13 cellular contexts compared by ENCODE assay signal in genomic region chr19:32363175-32363574, GRCh38. TPM values are rescaled to one million over a fixed set of nuclear protein-coding genes. Genes with fewer than 3 reads are reported as not detected.
DNase-seq lines count a peak whose midpoint lies in the region; ATAC-seq and TF ChIP-seq lines count a peak whose summit lies in the region.
"Had no signal": no experiment of that assay in that cellular context is flagged by ENCODE, and none has a peak within 500 bp of the region (broad histone marks: within the 10 kb centered on the region; RNA-seq: fewer than 3 reads in every experiment).

No MANE protein-coding gene starts in this region.

- no peak for ATAC-seq in activated T-helper 17 cell treated with anti-CD3 and anti-CD28 coated beads, Interleukin-2, amount 50 U/mL, for 72 hours (replicated peaks)
- ATAC-seq in gastroesophageal sphincter (peak; percentile 62), HG02763 (IDR thresholded peaks at IDR 0.05; ENCODE audit: unreplicated experiment) (no peak), GM21529 (IDR thresholded peaks at IDR 0.05; ENCODE audit: unreplicated experiment) (no peak)
- ATAC-seq in stimulated activated naive CD8-positive, alpha-beta T cell treated with anti-CD3 and anti-CD28 coated beads, Interleukin-15, Interleukin-2, amounts not matched to agents 100 U/mL and 50 U/mL, for 24 hours, result no peak
- no peak for ATAC-seq in activated CD4-positive, alpha-beta T cell treated with anti-CD3 and anti-CD28 coated beads for 36 hours

- no peak overlapping the region for H3K4me3 Mint-ChIP-seq in activated T-helper 17 cell treated with anti-CD3 and anti-CD28 coated beads, Interleukin-2, amount 50 U/mL, for 72 hours
- H3K4me3 Mint-ChIP-seq in activated CD4-positive, alpha-beta T cell treated with anti-CD3 and anti-CD28 coated beads for 36 hours, result no peak overlapping the region
- H3K4me3 Mint-ChIP-seq: neural progenitor cell had no signal

- no peaks in the 10 kb centered on the region for H3K9me3 Mint-ChIP-seq in activated T-helper 17 cell treated with anti-CD3 and anti-CD28 coated beads, Interleukin-2, amount 50 U/mL, for 72 hours
- no peaks in the 10 kb centered on the region for H3K9me3 Mint-ChIP-seq in activated CD4-positive, alpha-beta T cell treated with anti-CD3 and anti-CD28 coated beads for 36 hours (ENCODE audit: low read depth)
- H3K9me3 Mint-ChIP-seq: neural progenitor cell had no signal

- no peaks in the 10 kb centered on the region for H3K27me3 Mint-ChIP-seq in activated T-helper 17 cell treated with anti-CD3 and anti-CD28 coated beads, Interleukin-2, amount 50 U/mL, for 72 hours
- no peaks in the 10 kb centered on the region for H3K27me3 Mint-ChIP-seq in activated CD4-positive, alpha-beta T cell treated with anti-CD3 and anti-CD28 coated beads for 36 hours

- H3K9me3 ChIP-seq in gastroesophageal sphincter (no peaks in the 10 kb centered on the region), prostate gland (no peaks in the 10 kb centered on the region)
- H3K9me3 ChIP-seq: SJCRH30 had no signal

- H3K4me3 ChIP-seq in gastroesophageal sphincter, result no peak overlapping the region
- H3K4me3 ChIP-seq in prostate gland, result no peak overlapping the region
- H3K4me3 ChIP-seq: neural progenitor cell, SJCRH30 had no signal

- peaks cover 100% of the 10 kb centered on the region for H3K36me3 Mint-ChIP-seq in activated T-helper 17 cell treated with anti-CD3 and anti-CD28 coated beads, Interleukin-2, amount 50 U/mL, for 72 hours (ENCODE audit: low read depth)
- H3K36me3 Mint-ChIP-seq in activated CD4-positive, alpha-beta T cell treated with anti-CD3 and anti-CD28 coated beads for 36 hours (ENCODE audit: low read depth), result peaks cover 66% of the 10 kb centered on the region

- no peak for TF ChIP-seq POLR2A in gastroesophageal sphincter (IDR thresholded peaks at IDR 0.05)
- no peak for TF ChIP-seq POLR2A in prostate gland (IDR thresholded peaks at IDR 0.05)

- TF ChIP-seq EP300 in gastroesophageal sphincter (IDR thresholded peaks at IDR 0.05), result no peak

- CTCF ChIA-PET in activated CD4-positive, alpha-beta T cell treated with anti-CD3 and anti-CD28 coated beads for 36 hours (lab: Charles Lee), result interaction anchor here (0.7 kb wide), 1 partner anchor 41 kb away, joined by 3 read pairs; no protein-coding TSS in a partner anchor

- POLR2A ChIA-PET in activated CD4-positive, alpha-beta T cell treated with anti-CD3 and anti-CD28 coated beads for 36 hours (lab: Charles Lee), result no interaction called here

- H3K27ac Mint-ChIP-seq in activated T-helper 17 cell treated with anti-CD3 and anti-CD28 coated beads, Interleukin-2, amount 50 U/mL, for 72 hours, result peak overlapping the region; percentile 6
- no peak overlapping the region for H3K27ac Mint-ChIP-seq in activated CD4-positive, alpha-beta T cell treated with anti-CD3 and anti-CD28 coated beads for 36 hours
- H3K27ac Mint-ChIP-seq: neural progenitor cell had no signal

- H3K36me3 ChIP-seq in gastroesophageal sphincter (peaks cover 0 to 58% of the 10 kb centered on the region in 2 donors), prostate gland (no peaks in the 10 kb centered on the region)

- peak; percentile 51 for DNase-seq in prostate gland (ENCODE audit: low spot score)
- DNase-seq in stimulated activated naive CD8-positive, alpha-beta T cell treated with anti-CD3 and anti-CD28 coated beads, Interleukin-15, Interleukin-2, amounts not matched to agents 100 U/mL and 50 U/mL, for 24 hours, result no peak
- no peak for DNase-seq in activated CD4-positive, alpha-beta T cell treated with anti-CD3 and anti-CD28 coated beads for 36 hours
- DNase-seq: activated CD4-positive, alpha-beta T cell treated with anti-CD3 and anti-CD28 coated beads for 48 hours; activated naive CD4-positive, alpha-beta T cell treated with Interleukin-2 at 50 U/mL for 16 hours; NCI-H2171 treated with DMSO at 0.1 percent for 48 hours; SJCRH30 had no signal

- peak overlapping the region; percentile 76 for H3K27ac ChIP-seq in C4-2B
- peak overlapping the region; percentile 24 to 68 (median 60) for H3K27ac ChIP-seq in gastroesophageal sphincter
- H3K27ac ChIP-seq in prostate gland, result peak overlapping the region; percentile 87 to 90
- H3K27ac ChIP-seq: neural progenitor cell had no signal

- H3K4me1 ChIP-seq in gastroesophageal sphincter (peaks cover 8 to 36% (median 12%) of the 10 kb centered on the region in 3 donors), prostate gland (replicated peaks) (peaks cover 21% of the 10 kb centered on the region)
- H3K4me1 ChIP-seq: neural progenitor cell had no signal

- intact Hi-C loops in prostate gland (cut with DNase I), result no loop called here
- intact Hi-C loops in activated CD4-positive, alpha-beta T cell treated with anti-CD3 and anti-CD28 coated beads for 36 hours (cut with DNase I, micrococcal nuclease), result no loop called here

- H3K27me3 ChIP-seq in gastroesophageal sphincter (no peaks in the 10 kb centered on the region), prostate gland (replicated peaks; ENCODE audit: insufficient read depth) (no peaks in the 10 kb centered on the region)
- H3K27me3 ChIP-seq: neural progenitor cell, SJCRH30 had no signal

- TF ChIP-seq CTCF in C4-2B (conservative IDR thresholded peaks at IDR 0.05), result no peak
- no peak for TF ChIP-seq CTCF in gastroesophageal sphincter (IDR thresholded peaks at IDR 0.05)
- no peak for TF ChIP-seq CTCF in prostate gland (IDR thresholded peaks at IDR 0.05)

- peaks cover 17% of the 10 kb centered on the region for H3K4me1 Mint-ChIP-seq in activated T-helper 17 cell treated with anti-CD3 and anti-CD28 coated beads, Interleukin-2, amount 50 U/mL, for 72 hours
- H3K4me1 Mint-ChIP-seq in activated CD4-positive, alpha-beta T cell treated with anti-CD3 and anti-CD28 coated beads for 36 hours, result peaks cover 43% of the 10 kb centered on the region
- H3K4me1 Mint-ChIP-seq: neural progenitor cell had no signal

- 24 to 70% methylated on average over 2 of the region's 3 CpGs for WGBS in gastroesophageal sphincter (ENCODE audit: low coverage in 1 of 2), 2 donors
- WGBS in prostate gland, result 46% methylated on average over 3 of the region's 3 CpGs

RNA-seq across cellular contexts. Expression of gene ZNF507, which starts 17.8 kb away (rescaled TPM):
- total RNA-seq in activated T-helper 17 cell treated with anti-CD3 and anti-CD28 coated beads, Interleukin-2, amount 50 U/mL, for 72 hours, result 10 to 100 TPM; 22.1 to 27.5 TPM
- total RNA-seq in gastroesophageal sphincter, result 10 to 100 TPM; 13.9 to 28.8 (median 22.3) TPM
- 10 to 100 TPM; 19.0 to 37.5 TPM for total RNA-seq in prostate gland
- total RNA-seq in activated CD4-positive, alpha-beta T cell treated with anti-CD3 and anti-CD28 coated beads for 36 hours, result 10 to 100 TPM; 25.2 to 27.6 TPM

RNA-seq across cellular contexts. Expression of gene DPY19L3, which starts 42.4 kb away (rescaled TPM):
- total RNA-seq in activated T-helper 17 cell treated with anti-CD3 and anti-CD28 coated beads, Interleukin-2, amount 50 U/mL, for 72 hours, result 10 to 100 TPM; 14.8 to 15.0 TPM
- 10 to 100 TPM; 12.9 to 34.1 (median 18.5) TPM for total RNA-seq in gastroesophageal sphincter
- 10 to 100 TPM; 53.0 to 66.5 TPM for total RNA-seq in prostate gland
- total RNA-seq in activated CD4-positive, alpha-beta T cell treated with anti-CD3 and anti-CD28 coated beads for 36 hours, result 10 to 100 TPM; 14.3 to 14.6 TPM
